7 cellular contexts compared by ENCODE assay signal in genomic region chr17:77445908-77446535, GRCh38.
A peak's percentile ranks its signal among the peaks of the same experiment; 100 is the strongest.
DNase-seq lines count a peak whose midpoint lies in the region; ATAC-seq and TF ChIP-seq lines count a peak whose summit lies in the region.

No MANE protein-coding gene starts in this region.

- intact Hi-C loops in dendritic cell treated with granulocyte-macrophage colony-stimulating factor and Interleukin-4, amounts not matched to agents 40 ng/mL and 50 ng/mL, for 4 days (cut with micrococcal nuclease): no loop called here
- intact Hi-C loops in PC-9 (cut with micrococcal nuclease; ENCODE audit: unreplicated experiment): no loop called here

- no peak for TF ChIP-seq CTCF in osteoblast (IDR thresholded peaks at IDR 0.05; ENCODE audit: extremely low read depth, low read depth, low read length)
- TF ChIP-seq CTCF in PC-9 (conservative IDR thresholded peaks at IDR 0.05): no peak

- H2AFZ ChIP-seq in osteoblast (ENCODE audit: low read length): no peak overlapping the region
- H2AFZ ChIP-seq in PC-9: no peak overlapping the region

- no peaks in the 10 kb centered on the region; the same call in 1 of the 2 replicates for H3F3A ChIP-seq in PC-9 (ENCODE audit: insufficient read depth, low read depth)

- H3K4me3 ChIP-seq in osteoblast (ENCODE audit: insufficient read depth, low read length): no peak overlapping the region
- no peak overlapping the region for H3K4me3 ChIP-seq in PC-9

- H3K9me3 ChIP-seq in osteoblast (ENCODE audit: low read depth, low read length) (no peaks in the 10 kb centered on the region), PC-9 (ENCODE audit: insufficient read depth, low read depth) (no peaks in the 10 kb centered on the region)

- ATAC-seq in GM21619 (IDR thresholded peaks at IDR 0.05; ENCODE audit: unreplicated experiment): peak; percentile 11

- no peaks in the 10 kb centered on the region for H3K27me3 Mint-ChIP-seq in dendritic cell treated with granulocyte-macrophage colony-stimulating factor and Interleukin-4, amounts not matched to agents 40 ng/mL and 50 ng/mL, for 4 days

- POLR2A ChIA-PET in PC-9 (lab: Charles Lee; ENCODE audit: unreplicated experiment): no interaction called here

- H3K27ac Mint-ChIP-seq in dendritic cell treated with granulocyte-macrophage colony-stimulating factor and Interleukin-4, amounts not matched to agents 40 ng/mL and 50 ng/mL, for 4 days: peak overlapping the region; percentile 87

- peaks cover 49% of the 10 kb centered on the region for H3K36me3 Mint-ChIP-seq in dendritic cell treated with granulocyte-macrophage colony-stimulating factor and Interleukin-4, amounts not matched to agents 40 ng/mL and 50 ng/mL, for 4 days (ENCODE audit: low read depth)

- H4K20me1 ChIP-seq in osteoblast (ENCODE audit: insufficient read depth, low read length): peaks cover 90% of the 10 kb centered on the region
- peaks cover 38% of the 10 kb centered on the region for H4K20me1 ChIP-seq in PC-9 (ENCODE audit: insufficient read depth)

- peak overlapping the region; percentile 57 for H3K4me3 Mint-ChIP-seq in dendritic cell treated with granulocyte-macrophage colony-stimulating factor and Interleukin-4, amounts not matched to agents 40 ng/mL and 50 ng/mL, for 4 days

- peak overlapping the region; percentile 75 for H3K27ac ChIP-seq in osteoblast (ENCODE audit: low read depth, low read length)
- no peak overlapping the region for H3K27ac ChIP-seq in PC-9

- peaks cover 94% of the 10 kb centered on the region for H3K79me2 ChIP-seq in osteoblast (ENCODE audit: insufficient read depth, low read length)
- H3K79me2 ChIP-seq in PC-9 (ENCODE audit: low read depth): no peaks in the 10 kb centered on the region

- peaks cover 97% of the 10 kb centered on the region for H3K4me1 Mint-ChIP-seq in dendritic cell treated with granulocyte-macrophage colony-stimulating factor and Interleukin-4, amounts not matched to agents 40 ng/mL and 50 ng/mL, for 4 days (ENCODE audit: low read depth)

- DNase-seq in OCI-M1 (lab: John Stamatoyannopoulos, UW) (peak; percentile 78), osteoblast (ENCODE audit: insufficient read length, low spot score, missing footprints) (no peak), hippocampal formation (lab: John Stamatoyannopoulos, UW) (no peak), retina (no peak), PC-9 (no peak)

- CTCF ChIA-PET in PC-9 (lab: Charles Lee): no interaction called here

- no peaks in the 10 kb centered on the region for H3K27me3 ChIP-seq in osteoblast (ENCODE audit: insufficient read depth, low read length)
- H3K27me3 ChIP-seq in PC-9 (ENCODE audit: insufficient read depth, low read depth): no peaks in the 10 kb centered on the region

- H3K36me3 ChIP-seq in osteoblast (ENCODE audit: insufficient read depth, low read length) (no peaks in the 10 kb centered on the region), PC-9 (ENCODE audit: low read depth) (no peaks in the 10 kb centered on the region)

- H3K9me2 ChIP-seq in PC-9 (ENCODE audit: insufficient read depth): no peaks in the 10 kb centered on the region

- peaks cover 66% of the 10 kb centered on the region for H3K4me1 ChIP-seq in osteoblast (ENCODE audit: insufficient read depth, low read length)
- H3K4me1 ChIP-seq in PC-9 (replicated peaks; ENCODE audit: insufficient read depth): no peaks in the 10 kb centered on the region

- H3K4me2 ChIP-seq in osteoblast (ENCODE audit: insufficient read depth, low read length) (no peak overlapping the region), PC-9 (no peak overlapping the region)

- no peaks in the 10 kb centered on the region for H3K9me3 Mint-ChIP-seq in dendritic cell treated with granulocyte-macrophage colony-stimulating factor and Interleukin-4, amounts not matched to agents 40 ng/mL and 50 ng/mL, for 4 days

- BruUV-seq in PC-9 (replicated peaks; lab: Mats Ljungman, UMichigan): no TSS peak
